Comparison of ENCODE assay signal across 17 cellular contexts in genomic region chr2:61597300-61598289, GRCh38.
"Had no signal": no experiment of that assay in that cellular context is flagged by ENCODE, and none has a peak within 500 bp of the region (broad histone marks: within the 10 kb centered on the region; RNA-seq: fewer than 3 reads in every experiment).

No MANE protein-coding gene starts in this region.

- H3K4me3 ChIP-seq: dorsolateral prefrontal cortex, mucosa of descending colon, tibial artery had no signal

- H3K27me3 Mint-ChIP-seq: activated naive CD8-positive, alpha-beta T cell; activated T-cell treated with anti-CD3 and anti-CD28 coated beads, Interleukin-2, amount 50 U/mL, for 24 hours had no signal

- H3K27me3 ChIP-seq: dorsolateral prefrontal cortex, tibial artery had no signal

- H3K4me1 ChIP-seq: tibial artery had no signal

- ATAC-seq: naive thymus-derived CD4-positive, alpha-beta T cell; T-helper 17 cell had no signal

- H3K27ac ChIP-seq: dorsolateral prefrontal cortex, tibial artery, WERI-Rb-1 had no signal

- H3K9me3 ChIP-seq: mucosa of descending colon, tibial artery had no signal

- H3K36me3 Mint-ChIP-seq: activated naive CD8-positive, alpha-beta T cell had no signal

- H3K27ac Mint-ChIP-seq: activated CD4-positive, alpha-beta memory T cell treated with anti-CD3 and anti-CD28 coated beads, Interleukin-2, amount 10 ng/mL, durations not matched to agents 7 days and 5 days; activated naive CD8-positive, alpha-beta T cell; activated T-cell treated with anti-CD3 and anti-CD28 coated beads, Interleukin-2, amount 50 U/mL, for 24 hours; naive thymus-derived CD4-positive, alpha-beta T cell; T-helper 17 cell had no signal

- DNase-seq: activated CD4-positive, alpha-beta memory T cell treated with anti-CD3 and anti-CD28 coated beads, Interleukin-2, amount 10 ng/mL, durations not matched to agents 7 days and 5 days; activated effector memory CD4-positive, alpha-beta T cell treated with anti-CD3 and anti-CD28 coated beads, Interleukin-2, amount 50 U/mL, for 16 hours; activated T-cell treated with anti-CD3 and anti-CD28 coated beads, Interleukin-2, amount 50 U/mL, for 24 hours; amniotic stem cell; dorsolateral prefrontal cortex; hippocampal formation; islet precursor cell; naive thymus-derived CD4-positive, alpha-beta T cell; posterior cingulate gyrus; retina; stimulated activated CD4-positive, alpha-beta T cell treated with anti-CD3 and anti-CD28 coated beads, Interleukin-2, amount 100 ng/mL, for 48 hours; stimulated activated naive CD4-positive, alpha-beta T cell; T-helper 17 cell; tibial artery; WERI-Rb-1 had no signal

- H3K9me3 Mint-ChIP-seq: activated CD4-positive, alpha-beta memory T cell treated with anti-CD3 and anti-CD28 coated beads, Interleukin-2, amount 10 ng/mL, durations not matched to agents 7 days and 5 days; activated T-cell treated with anti-CD3 and anti-CD28 coated beads, Interleukin-2, amount 50 U/mL, for 24 hours had no signal

- H3K4me3 Mint-ChIP-seq: activated CD4-positive, alpha-beta memory T cell treated with anti-CD3 and anti-CD28 coated beads, Interleukin-2, amount 10 ng/mL, durations not matched to agents 7 days and 5 days; activated naive CD8-positive, alpha-beta T cell; activated T-cell treated with anti-CD3 and anti-CD28 coated beads, Interleukin-2, amount 50 U/mL, for 24 hours; naive thymus-derived CD4-positive, alpha-beta T cell; T-helper 17 cell had no signal

- H3K4me1 Mint-ChIP-seq: naive thymus-derived CD4-positive, alpha-beta T cell had no signal

- H3K36me3 ChIP-seq: tibial artery, WERI-Rb-1 had no signal
